Comparison of ENCODE assay signal across 34 cellular contexts in the genomic region with DNA sequence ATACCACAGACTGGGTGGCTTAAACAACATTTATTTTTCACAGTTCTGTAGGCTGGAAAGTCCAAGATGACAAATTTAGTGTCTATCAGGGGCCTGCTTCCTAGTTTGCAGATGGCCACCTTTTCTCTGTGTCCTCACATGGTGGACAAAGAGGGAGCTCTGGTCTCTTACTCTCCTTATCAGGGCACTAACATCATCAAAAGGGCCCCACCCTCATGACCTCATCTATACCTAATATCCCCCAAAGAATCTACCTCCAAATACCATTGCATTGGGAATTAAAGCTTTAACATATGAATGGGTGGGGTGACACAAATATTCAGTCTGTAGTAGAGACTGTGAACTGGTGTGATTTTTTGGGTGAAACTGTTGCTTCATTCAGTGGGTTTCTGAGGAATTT.
"Had no signal": no experiment of that assay in that cellular context is flagged by ENCODE, and none has a peak within 500 bp of the region (broad histone marks: within the 10 kb centered on the region; RNA-seq: fewer than 3 reads in every experiment).

No MANE protein-coding gene starts in this region.

- H3K4me1 ChIP-seq: breast epithelium had no signal

- H3K27me3 ChIP-seq: adrenal gland, body of pancreas, brain microvascular endothelial cell, breast epithelium had no signal

- ATAC-seq: activated CD8-positive, alpha-beta T cell treated with anti-CD3 and anti-CD28 coated beads for 36 hours; activated naive CD4-positive, alpha-beta T cell treated with anti-CD3 and anti-CD28 coated beads, Interleukin-2, amount 50 U/mL, for 72 hours; activated T-cell treated with anti-CD3 and anti-CD28 coated beads, Interleukin-2, amount 50 U/mL, for 4 hours; activated T-cell treated with anti-CD3 and anti-CD28 coated beads, Interleukin-2, amount 50 U/mL, for 72 hours; activated T-helper 17 cell treated with anti-CD3 and anti-CD28 coated beads, Interleukin-2, amount 50 U/mL, for 72 hours; body of pancreas had no signal

- H3K36me3 ChIP-seq: brain microvascular endothelial cell, breast epithelium had no signal

- DNase-seq: activated B cell treated with CpG ODN at 0.5 μM for 24 hours; activated CD4-positive, alpha-beta memory T cell treated with anti-CD3 and anti-CD28 coated beads for 36 hours; activated CD4-positive, alpha-beta T cell treated with anti-CD3 and anti-CD28 coated beads for 4 hours; activated CD4-positive, alpha-beta T cell treated with anti-CD3 and anti-CD28 coated beads, Interleukin-2, amount 10 ng/mL, durations not matched to agents 24 days and 14 days; activated CD4-positive, alpha-beta T cell treated with anti-CD3 and anti-CD28 coated beads, Interleukin-2, amount 50 U/mL, for 1 hour; activated CD4-positive, alpha-beta T cell treated with anti-CD3 and anti-CD28 coated beads, Interleukin-2, amount 50 U/mL, for 4 hours; activated CD4-positive, CD25-positive, alpha-beta regulatory T cell treated with anti-CD3 and anti-CD28 coated beads, Interleukin-2, amount 50 U/mL, for 72 hours; activated CD8-positive, alpha-beta memory T cell treated with anti-CD3 and anti-CD28 coated beads, Interleukin-2, amount 50 U/mL, for 4 hours; activated CD8-positive, alpha-beta T cell treated with anti-CD3 and anti-CD28 coated beads for 36 hours; activated effector memory CD4-positive, alpha-beta T cell treated with anti-CD3 and anti-CD28 coated beads, Interleukin-2, amount 50 U/mL, for 16 hours; activated gamma-delta T cell treated with Interleukin-2 at 50 U/mL for 16 hours; activated naive CD4-positive, alpha-beta T cell; activated naive CD4-positive, alpha-beta T cell treated with anti-CD3 and anti-CD28 coated beads for 36 hours; activated naive CD4-positive, alpha-beta T cell treated with anti-CD3 and anti-CD28 coated beads, Interleukin-2, amount 50 U/mL, for 16 hours; activated naive CD8-positive, alpha-beta T cell treated with anti-CD3 and anti-CD28 coated beads for 36 hours; activated T-cell treated with anti-CD3 and anti-CD28 coated beads for 4 hours; activated T-cell treated with anti-CD3 and anti-CD28 coated beads, Interleukin-2, amount 50 U/mL, for 1 hour; activated T-cell treated with anti-CD3 and anti-CD28 coated beads, Interleukin-2, amount 50 U/mL, for 4 hours; activated T-cell treated with anti-CD3 and anti-CD28 coated beads, Interleukin-2, amount 50 U/mL, for 72 hours; adrenal gland; amniotic stem cell; aorta; body of pancreas; brain microvascular endothelial cell; central memory CD4-positive, alpha-beta T cell; T-helper 1 cell; T-helper 2 cell; T-helper 9 cell had no signal

- H3K9me3 ChIP-seq: adrenal gland, body of pancreas, breast epithelium had no signal

- H3K4me3 ChIP-seq: adrenal gland, body of pancreas, breast epithelium had no signal

- FAIRE-seq: astrocyte, TTC549 had no signal

- H3K27ac ChIP-seq: adrenal gland, body of pancreas, brain microvascular endothelial cell, breast epithelium, VCaP had no signal
